11 cellular contexts compared by ENCODE assay signal in genomic region chr10:31754803-31755624, GRCh38.
DNase-seq lines count a peak whose midpoint lies in the region; ATAC-seq and TF ChIP-seq lines count a peak whose summit lies in the region.
"Had no signal": no experiment of that assay in that cellular context is flagged by ENCODE, and none has a peak within 500 bp of the region (broad histone marks: within the 10 kb centered on the region; RNA-seq: fewer than 3 reads in every experiment).

No MANE protein-coding gene starts in this region.

- H3K36me3 ChIP-seq in HUES6 (ENCODE audit: control insufficient read depth, insufficient read depth, low read length) (no peaks in the 10 kb centered on the region), adrenal gland (replicated peaks in 1 of 2) (no peaks in the 10 kb centered on the region), stomach smooth muscle (ENCODE audit: control insufficient read depth in 2 of 2, insufficient read depth in 2 of 2, low read length in 2 of 2) (no peaks in the 10 kb centered on the region), MM.1S (replicated peaks; ENCODE audit: insufficient read depth, low read length) (no peaks in the 10 kb centered on the region)

- H3K4me3 ChIP-seq in HUES6 (ENCODE audit: low read depth, low read length): no peak overlapping the region
- H3K4me3 ChIP-seq in adrenal gland: no peak overlapping the region
- no peak overlapping the region for H3K4me3 ChIP-seq in stomach smooth muscle (ENCODE audit: low read length in 2 of 2)
- no peak overlapping the region for H3K4me3 ChIP-seq in MM.1S (ENCODE audit: low read length)

- DNase-seq in adrenal gland (peak in 6 of 7 donors; percentile 43 to 71 (median 62)), T-helper 1 cell (no peak), MM.1S (no peak)
- DNase-seq: activated T-cell treated with anti-CD3 and anti-CD28 coated beads, Interleukin-2, amount 50 U/mL, for 48 hours; effector memory CD4-positive, alpha-beta T cell; stimulated activated CD4-positive, alpha-beta T cell treated with anti-CD3 and anti-CD28 coated beads, Interleukin-15, amount 100 ng/mL, for 24 hours had no signal

- H2AFZ ChIP-seq in MM.1S (ENCODE audit: low read length): no peak overlapping the region

- intact Hi-C loops in adrenal gland (cut with DNase I): no loop called here

- H3K79me2 ChIP-seq in MM.1S (ENCODE audit: low read length): no peaks in the 10 kb centered on the region

- H3K4me2 ChIP-seq in MM.1S (ENCODE audit: low read depth, low read length): no peak overlapping the region

- TF ChIP-seq POLR2A in adrenal gland (IDR thresholded peaks at IDR 0.05): peak in 1 of 2 donors; percentile 22

- peaks cover 4% of the 10 kb centered on the region; the same call in 1 of the 2 replicates for H3F3A ChIP-seq in MM.1S (ENCODE audit: insufficient read depth, low read length)

- ATAC-seq in GM21619 (IDR thresholded peaks at IDR 0.05; ENCODE audit: unreplicated experiment): no peak
- ATAC-seq in HG03469 (IDR thresholded peaks at IDR 0.05; ENCODE audit: unreplicated experiment): no peak

- H3K27me3 ChIP-seq in HUES6 (ENCODE audit: control insufficient read depth, insufficient read depth, low read length) (no peaks in the 10 kb centered on the region), adrenal gland (no peaks in the 10 kb centered on the region), layer of hippocampus (ENCODE audit: control insufficient read depth, insufficient read depth, low read length) (no peaks in the 10 kb centered on the region), stomach smooth muscle (ENCODE audit: control insufficient read depth in 1 of 2, insufficient read depth in 2 of 2, low read length in 2 of 2) (no peaks in the 10 kb centered on the region), MM.1S (replicated peaks; ENCODE audit: insufficient read depth, low read length) (no peaks in the 10 kb centered on the region)

- H3K9me3 ChIP-seq in HUES6 (ENCODE audit: control insufficient read depth, insufficient read depth, low read depth, low read length) (no peaks in the 10 kb centered on the region), adrenal gland (replicated peaks in 1 of 3) (no peaks in the 10 kb centered on the region), stomach smooth muscle (ENCODE audit: control insufficient read depth in 2 of 2, low read length in 2 of 2) (no peaks in the 10 kb centered on the region), MM.1S (replicated peaks; ENCODE audit: insufficient read depth, low read length) (no peaks in the 10 kb centered on the region)

- no peaks in the 10 kb centered on the region for H4K20me1 ChIP-seq in MM.1S (ENCODE audit: insufficient read depth, low read length)

- whole genome bisulfite sequencing in adrenal gland, 4 donors: 51 to 69% (median 54%) methylated on average over 13 to 14 of the region's 14 CpGs

- no peak for TF ChIP-seq CTCF in adrenal gland (IDR thresholded peaks at IDR 0.05)
- TF ChIP-seq CTCF in MM.1S (IDR thresholded peaks at IDR 0.05; ENCODE audit: low read length): no peak

- H3K4me1 ChIP-seq in HUES6 (ENCODE audit: control insufficient read depth, insufficient read depth, low read length) (peaks cover 51% of the 10 kb centered on the region), adrenal gland (replicated peaks in 1 of 2) (peaks cover 12 to 54% of the 10 kb centered on the region in 2 donors), stomach smooth muscle (ENCODE audit: control insufficient read depth, insufficient read depth, low read length) (peaks cover 30% of the 10 kb centered on the region), MM.1S (ENCODE audit: low read length) (peaks cover 5% of the 10 kb centered on the region; the same call in 1 of the 2 replicates)

- no peaks in the 10 kb centered on the region for H3K9me2 ChIP-seq in MM.1S (replicated peaks; ENCODE audit: insufficient read depth, low read length)

- peak overlapping the region; percentile 57 for H3K9ac ChIP-seq in HUES6 (ENCODE audit: low read length)
- no peak overlapping the region for H3K9ac ChIP-seq in stomach smooth muscle (ENCODE audit: low read length in 2 of 2)
- no peak overlapping the region for H3K9ac ChIP-seq in MM.1S (ENCODE audit: low read length)

- peak overlapping the region; percentile 56; the same call in 1 of the 2 replicates for H3K27ac ChIP-seq in HUES6 (ENCODE audit: low read depth, low read length)
- H3K27ac ChIP-seq in adrenal gland: peak overlapping the region in 4 of 5 donors; percentile 0 to 87 (median 73)
- H3K27ac ChIP-seq in layer of hippocampus (ENCODE audit: low read depth, low read length): peak overlapping the region; percentile 46
- H3K27ac ChIP-seq in stomach smooth muscle (ENCODE audit: low read length): peak overlapping the region; percentile 66
- H3K27ac ChIP-seq in MM.1S (ENCODE audit: low read length): no peak overlapping the region

Comparison
In these comparisons a context has a peak if more than half of its experiments do, and no peak if none do; other contexts are left out.
1. DNase-seq: peak in adrenal gland (6 of 7); none in T-helper 1 cell (0 of 5) and MM.1S (single experiment).